ENCODE assay signal across 19 cellular contexts in the genomic region with DNA sequence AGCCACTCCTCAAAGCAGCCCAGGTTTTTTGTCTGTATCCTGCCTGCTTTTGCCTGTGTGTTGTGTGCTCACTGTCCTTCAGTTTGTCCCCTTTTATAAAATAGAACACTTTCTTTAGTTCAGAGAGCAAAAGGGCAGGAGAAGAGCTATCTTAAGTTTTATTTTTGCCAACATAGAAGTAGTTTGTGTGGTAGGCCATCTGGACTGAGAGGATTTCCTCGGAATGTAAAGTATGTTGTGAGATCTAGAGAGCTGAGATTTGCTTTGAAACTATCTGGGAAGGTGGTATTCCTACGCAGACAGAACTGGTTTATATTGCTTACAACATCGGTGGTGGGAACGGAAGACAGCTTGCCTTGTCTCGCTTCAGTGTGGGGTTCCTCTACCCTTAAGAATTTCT.
A peak's percentile ranks its signal among the peaks of the same experiment; 100 is the strongest.
DNase-seq lines count a peak whose midpoint lies in the region; ATAC-seq and TF ChIP-seq lines count a peak whose summit lies in the region.
"Had no signal": no experiment of that assay in that cellular context is flagged by ENCODE, and none has a peak within 500 bp of the region (broad histone marks: within the 10 kb centered on the region; RNA-seq: fewer than 3 reads in every experiment).

No MANE protein-coding gene starts in this region.

- peak overlapping the region; percentile 73 for H3K27ac Mint-ChIP-seq in Caco-2 (ENCODE audit: unreplicated experiment)
- H3K27ac Mint-ChIP-seq: activated CD8-positive, alpha-beta T cell treated with anti-CD3 and anti-CD28 coated beads for 36 hours; CD8-positive, alpha-beta T cell; stimulated activated naive CD8-positive, alpha-beta T cell treated with anti-CD3 and anti-CD28 coated beads, Interleukin-15, Interleukin-2, amounts not matched to agents 100 ng/mL and 50 ng/mL, for 24 hours; T-helper 2 cell treated with Interferon-gamma antibody and Interleukin-4, amounts not matched to agents 5 μg/mL and 100 μg/mL, for 36 hours had no signal

- no peaks in the 10 kb centered on the region for H3K27me3 ChIP-seq in Caco-2 (replicated peaks; ENCODE audit: control insufficient read depth, insufficient read depth, low read length)
- H3K27me3 ChIP-seq in PC-3 (ENCODE audit: low read length), result no peaks in the 10 kb centered on the region
- H3K27me3 ChIP-seq: colonic mucosa, foreskin keratinocyte had no signal

- H3F3A ChIP-seq in PC-3 (ENCODE audit: low read length, unreplicated experiment), result peaks cover 3% of the 10 kb centered on the region

- peaks cover 23% of the 10 kb centered on the region for H3K4me1 ChIP-seq in Caco-2
- peaks cover 5% of the 10 kb centered on the region for H3K4me1 ChIP-seq in PC-3 (ENCODE audit: insufficient read depth, low read length)
- H3K4me1 ChIP-seq: colonic mucosa, prostate gland had no signal

- POLR2A ChIA-PET in Caco-2 (lab: Charles Lee) (interaction anchor here (0.7 to 0.9 kb wide), 2 partner anchors 92 to 142 kb away, joined by 3 to 7 read pairs; no protein-coding TSS in a partner anchor), PC-3 (lab: Charles Lee; ENCODE audit: unreplicated experiment) (no interaction called here)

- H3K27ac ChIP-seq in SK-N-MC, result peak overlapping the region; percentile 29; the same call in 1 of the 2 replicates
- no peak overlapping the region for H3K27ac ChIP-seq in PC-3 (ENCODE audit: low read length)
- H3K27ac ChIP-seq: colonic mucosa, foreskin keratinocyte, prostate gland had no signal

- peaks cover 22% of the 10 kb centered on the region for H3K79me2 ChIP-seq in PC-3 (ENCODE audit: low read length)

- DNase-seq in Caco-2 (peak; percentile 52 to 56), SK-N-MC (ENCODE audit: low read depth, low spot score) (no peak), fibroblast of villous mesenchyme (ENCODE audit: low read depth) (peak; percentile 95), non-pigmented ciliary epithelial cell (ENCODE audit: low read depth) (peak; percentile 55), PC-3 (no peak)
- DNase-seq: activated CD8-positive, alpha-beta T cell treated with anti-CD3 and anti-CD28 coated beads for 36 hours; activated naive CD4-positive, alpha-beta T cell; CD8-positive, alpha-beta T cell; colonic mucosa; foreskin keratinocyte; NCI-H345; stimulated activated CD4-positive, alpha-beta T cell treated with anti-CD3 and anti-CD28 coated beads, Interleukin-4, amount 100 ng/mL, for 1 hour had no signal

- no peaks in the 10 kb centered on the region for H4K20me1 ChIP-seq in PC-3 (ENCODE audit: low read length)

- no peaks in the 10 kb centered on the region for H3K27me3 Mint-ChIP-seq in Caco-2 (ENCODE audit: insufficient read depth, unreplicated experiment)
- H3K27me3 Mint-ChIP-seq: activated CD8-positive, alpha-beta T cell treated with anti-CD3 and anti-CD28 coated beads for 36 hours; stimulated activated naive CD8-positive, alpha-beta T cell treated with anti-CD3 and anti-CD28 coated beads, Interleukin-15, Interleukin-2, amounts not matched to agents 100 ng/mL and 50 ng/mL, for 24 hours had no signal

- no peaks in the 10 kb centered on the region for H3K9me3 Mint-ChIP-seq in Caco-2 (ENCODE audit: unreplicated experiment)
- H3K9me3 Mint-ChIP-seq: activated CD8-positive, alpha-beta T cell treated with anti-CD3 and anti-CD28 coated beads for 36 hours; CD8-positive, alpha-beta T cell; stimulated activated naive CD8-positive, alpha-beta T cell treated with anti-CD3 and anti-CD28 coated beads, Interleukin-15, Interleukin-2, amounts not matched to agents 100 ng/mL and 50 ng/mL, for 24 hours; T-helper 2 cell treated with Interferon-gamma antibody and Interleukin-4, amounts not matched to agents 5 μg/mL and 100 μg/mL, for 36 hours had no signal

- H3K4me3 ChIP-seq in Caco-2 (ENCODE audit: low read depth, low read length) (no peak overlapping the region), SK-N-MC (no peak overlapping the region), fibroblast of villous mesenchyme (ENCODE audit: low read depth, low read length) (no peak overlapping the region), PC-3 (ENCODE audit: low read length) (no peak overlapping the region)
- H3K4me3 ChIP-seq: colonic mucosa, prostate gland had no signal

- peak overlapping the region; percentile 24 for H3K9ac ChIP-seq in SK-N-MC (ENCODE audit: insufficient read length)
- no peak overlapping the region for H3K9ac ChIP-seq in PC-3 (ENCODE audit: low read length)

- H3K36me3 ChIP-seq in Caco-2 (ENCODE audit: control insufficient read depth, insufficient read depth, low read length), result no peaks in the 10 kb centered on the region
- no peaks in the 10 kb centered on the region for H3K36me3 ChIP-seq in SK-N-MC (ENCODE audit: insufficient read depth, low read length)
- no peaks in the 10 kb centered on the region for H3K36me3 ChIP-seq in PC-3 (ENCODE audit: low read depth, low read length)
- H3K36me3 ChIP-seq: colonic mucosa, prostate gland had no signal

- peaks cover 38% of the 10 kb centered on the region for H3K4me1 Mint-ChIP-seq in Caco-2 (ENCODE audit: low read depth, unreplicated experiment)

- H3K9me2 ChIP-seq in PC-3 (replicated peaks; ENCODE audit: low read length), result no peaks in the 10 kb centered on the region

- BruUV-seq in Caco-2 (replicated peaks; lab: Mats Ljungman, UMichigan) (no TSS peak), PC-3 (replicated peaks; lab: Mats Ljungman, UMichigan) (no TSS peak)

- H3K9me3 ChIP-seq in Caco-2 (no peaks in the 10 kb centered on the region), SK-N-MC (ENCODE audit: low read depth, low read length) (no peaks in the 10 kb centered on the region), PC-3 (ENCODE audit: low read length) (no peaks in the 10 kb centered on the region)
- H3K9me3 ChIP-seq: colonic mucosa, prostate gland had no signal

- CTCF ChIA-PET in Caco-2 (lab: Charles Lee), result interaction anchor here (0.7 to 1.1 kb wide), 2 partner anchors 25 to 142 kb away, joined by 5 read pairs; no protein-coding TSS in a partner anchor
- CTCF ChIA-PET in PC-3 (lab: Charles Lee), result no interaction called here

- no peak for TF ChIP-seq CTCF in Caco-2 (IDR thresholded peaks at IDR 0.05; ENCODE audit: insufficient read depth in 1 of 2, low read depth in 1 of 2, low read length in 1 of 2, severe bottlenecking in 1 of 2, unreplicated experiment in 1 of 2)
- TF ChIP-seq CTCF in fibroblast of villous mesenchyme (IDR thresholded peaks at IDR 0.05; ENCODE audit: insufficient read depth, low read depth, low read length), result no peak
- no peak for TF ChIP-seq CTCF in PC-3 (conservative IDR thresholded peaks at IDR 0.05; ENCODE audit: low read depth, low read length)

- no peak overlapping the region for H3K4me2 ChIP-seq in PC-3 (ENCODE audit: low read length)

- ATAC-seq in GM19351 (IDR thresholded peaks at IDR 0.05; ENCODE audit: unreplicated experiment), result no peak
- no peak for ATAC-seq in HG03457 (IDR thresholded peaks at IDR 0.05; ENCODE audit: unreplicated experiment)
- no peak for ATAC-seq in PC-3
- no peak for ATAC-seq in GM19328 (IDR thresholded peaks at IDR 0.05; ENCODE audit: unreplicated experiment)
- ATAC-seq: activated CD8-positive, alpha-beta T cell treated with anti-CD3 and anti-CD28 coated beads for 36 hours; CD8-positive, alpha-beta T cell; foreskin keratinocyte; Panc1 had no signal

- H3K36me3 Mint-ChIP-seq in Caco-2 (ENCODE audit: insufficient read depth, unreplicated experiment), result peaks cover 5% of the 10 kb centered on the region

- peak overlapping the region; percentile 49 for H3K4me3 Mint-ChIP-seq in Caco-2 (ENCODE audit: unreplicated experiment)
- H3K4me3 Mint-ChIP-seq: activated CD8-positive, alpha-beta T cell treated with anti-CD3 and anti-CD28 coated beads for 36 hours; CD8-positive, alpha-beta T cell; stimulated activated naive CD8-positive, alpha-beta T cell treated with anti-CD3 and anti-CD28 coated beads, Interleukin-15, Interleukin-2, amounts not matched to agents 100 ng/mL and 50 ng/mL, for 24 hours; T-helper 2 cell treated with Interferon-gamma antibody and Interleukin-4, amounts not matched to agents 5 μg/mL and 100 μg/mL, for 36 hours had no signal

- H2AFZ ChIP-seq in PC-3 (ENCODE audit: low read length), result no peak overlapping the region

- intact Hi-C loops in Caco-2 (cut with micrococcal nuclease; ENCODE audit: unreplicated experiment) (loop anchor here (1.0 kb wide), 1 partner anchor 142 kb away; no protein-coding TSS in a partner anchor), PC-3 (cut with micrococcal nuclease) (no loop called here)

Comparison
In these comparisons a context has a peak if more than half of its experiments do, and no peak if none do; other contexts are left out.
1. DNase-seq: peak in Caco-2 (2 of 2), fibroblast of villous mesenchyme (single experiment) and non-pigmented ciliary epithelial cell (single experiment); none in SK-N-MC (single experiment) and PC-3 (single experiment).